In genomic region chr9:77807295-77807694, GRCh38 we compare ENCODE assay signal across 11 cellular contexts.
DNase-seq lines count a peak whose midpoint lies in the region; ATAC-seq, FAIRE-seq and TF ChIP-seq lines count a peak whose summit lies in the region.
"Had no signal": no experiment of that assay in that cellular context is flagged by ENCODE, and none has a peak within 500 bp of the region (broad histone marks: within the 10 kb centered on the region; RNA-seq: fewer than 3 reads in every experiment).

No MANE protein-coding gene starts in this region.

- H3K27ac ChIP-seq in A549, result peak overlapping the region; percentile 36 to 62; a peak in 3 of 6 replicates

- POLR2A ChIA-PET in A549 (lab: Yijun Ruan, JAX), result no interaction called here

- FAIRE-seq in A549 (lab: Jason Lieb, UNC), result no peak

- TF ChIP-seq RAD21 in A549 (conservative IDR thresholded peaks at IDR 0.05 in 1 of 2, IDR thresholded peaks at IDR 0.05 in 1 of 2), result no peak

- no peaks in the 10 kb centered on the region for H3K9me3 ChIP-seq in A549

- DNase-seq in A549 (ENCODE audit: low read depth in 1 of 2, low spot score in 1 of 2), result peak; percentile 17 to 27
- peak; percentile 52 for DNase-seq in HT-29 (ENCODE audit: low spot score)
- DNase-seq in amniotic stem cell (lab: John Stamatoyannopoulos, UW), result peak; percentile 43
- peak; percentile 48 for DNase-seq in kidney epithelial cell (ENCODE audit: low read depth)
- DNase-seq: caudate nucleus, DMS153, midbrain had no signal

- ATAC-seq in A549 (peak; percentile 69 to 86), HG03108 (IDR thresholded peaks at IDR 0.05; ENCODE audit: unreplicated experiment) (no peak), HG03342 (IDR thresholded peaks at IDR 0.05; ENCODE audit: unreplicated experiment) (no peak), GM21515 (IDR thresholded peaks at IDR 0.05; ENCODE audit: unreplicated experiment) (no peak), GM19452 (IDR thresholded peaks at IDR 0.05; ENCODE audit: unreplicated experiment) (no peak)

- peak overlapping the region; percentile 41 for H3K4me2 ChIP-seq in A549

- no peaks in the 10 kb centered on the region for H3K27me3 ChIP-seq in kidney epithelial cell (ENCODE audit: control insufficient read depth, insufficient read depth, low read length)

- TF ChIP-seq CTCF in A549 (IDR thresholded peaks at IDR 0.05) (no peak), kidney epithelial cell (IDR thresholded peaks at IDR 0.05; ENCODE audit: insufficient read depth, low read length, poor library complexity, severe bottlenecking) (no peak)

- no peak for TF ChIP-seq EP300 in A549 (IDR thresholded peaks at IDR 0.05)

- H3K36me3 ChIP-seq in kidney epithelial cell (ENCODE audit: control insufficient read depth, insufficient read depth, low read length), result no peaks in the 10 kb centered on the region

- no peak for TF ChIP-seq POLR2A in A549 (IDR thresholded peaks at IDR 0.05; ENCODE audit: low read length)

- no peak overlapping the region for H3K4me3 ChIP-seq in A549
- H3K4me3 ChIP-seq in kidney epithelial cell (ENCODE audit: low read depth, low read length), result no peak overlapping the region

- CTCF ChIA-PET in A549 (lab: Yijun Ruan, JAX), result interaction anchor here (1.0 to 1.1 kb wide), 2 partner anchors 17 to 22 kb away, joined by 4 read pairs; no protein-coding TSS in a partner anchor

- WGBS in A549 (ENCODE audit: missing lambda C conversion rate), result 44% methylated on average over 2 of the region's 2 CpGs

- peaks cover 36% of the 10 kb centered on the region for H3K4me1 ChIP-seq in A549

TF ChIP-seq in A549, 52 proteins besides CTCF, POLR2A, EP300 and RAD21:
- TF ChIP-seq FOSL2 (IDR thresholded peaks at IDR 0.05) (no peak), FOSL2 (CRISPR knock-in tag; IDR thresholded peaks at IDR 0.05) (peak; percentile 58; the same call in 1 of the 2 replicates), CEBPB (IDR thresholded peaks at IDR 0.05) (peak in 1 of 2 experiments; percentile 52; a peak in 1 of 4 replicates), JUNB (IDR thresholded peaks at IDR 0.05) (peak; percentile 48; the same call in 1 of the 2 replicates), FOXS1 (CRISPR knock-in tag; IDR thresholded peaks at IDR 0.05) (no peak)

Comparison
In these comparisons a context has a peak if more than half of its experiments do, and no peak if none do; other contexts are left out.
1. ATAC-seq: peak in A549 (2 of 2); none in HG03108 (single experiment), HG03342 (single experiment), GM21515 (single experiment) and GM19452 (single experiment).
2. Peak in every context shown above with its lines, with median percentiles within 50 percentile points of each other: DNase-seq.